ENCODE assay signal across 8 cellular contexts in genomic region chr15:28123408-28124023, GRCh38. TPM values are rescaled to one million over a fixed set of nuclear protein-coding genes. Genes with fewer than 3 reads are reported as not detected.
DNase-seq lines count a peak whose midpoint lies in the region; ATAC-seq, FAIRE-seq and TF ChIP-seq lines count a peak whose summit lies in the region.

No MANE protein-coding gene starts in this region.

- no peak overlapping the region for H3K27ac Mint-ChIP-seq in activated CD4-positive, alpha-beta T cell treated with anti-CD3 and anti-CD28 coated beads, Interleukin-2, amount 10 ng/mL, durations not matched to agents 24 days and 14 days
- H3K27ac Mint-ChIP-seq in stimulated activated naive CD8-positive, alpha-beta T cell treated with anti-CD3 and anti-CD28 coated beads, Interleukin-15, amount 100 ng/mL, for 72 hours, result no peak overlapping the region

- WGBS in H1 (ENCODE audit: extremely low coverage in 1 of 2, insufficient coverage in 1 of 2, insufficient read length in 1 of 2, insufficient replicate concordance in 2 of 2, low coverage in 1 of 2, low lambda C conversion rate in 2 of 2, missing lambda C conversion rate in 1 of 2), 2 experiments, result 61% methylated on average over 6 of the region's 6 CpGs; no CpG with 5 or more reads in 1 of the 2 experiments

- H2BK12ac ChIP-seq in H1 (ENCODE audit: low read depth, low read length), result no peak overlapping the region

- peaks cover 8% of the 10 kb centered on the region for H3K36me3 Mint-ChIP-seq in activated CD4-positive, alpha-beta T cell treated with anti-CD3 and anti-CD28 coated beads, Interleukin-2, amount 10 ng/mL, durations not matched to agents 24 days and 14 days (ENCODE audit: low read depth)

- TF ChIP-seq CTCF in DND-41 (IDR thresholded peaks at IDR 0.05; ENCODE audit: borderline replicate concordance, extremely low read depth, low read length, poor library complexity, severe bottlenecking) (peak; percentile 57), H1 (IDR thresholded peaks at IDR 0.05; ENCODE audit: control extremely low read depth in 1 of 3, insufficient read depth in 1 of 3, low read depth in 1 of 3, low read length in 3 of 3) (peak; percentile 71 to 81 (median 76)), lower lobe of right lung (IDR thresholded peaks at IDR 0.05) (peak; percentile 62)

- H4K91ac ChIP-seq in H1 (replicated peaks; ENCODE audit: insufficient read length, low read length), result no peak overlapping the region

- H3K9me3 Mint-ChIP-seq in activated CD4-positive, alpha-beta T cell treated with anti-CD3 and anti-CD28 coated beads, Interleukin-2, amount 10 ng/mL, durations not matched to agents 24 days and 14 days, result no peaks in the 10 kb centered on the region
- H3K9me3 Mint-ChIP-seq in stimulated activated naive CD8-positive, alpha-beta T cell treated with anti-CD3 and anti-CD28 coated beads, Interleukin-15, amount 100 ng/mL, for 72 hours, result no peaks in the 10 kb centered on the region

- no peak overlapping the region for H2BK120ac ChIP-seq in H1 (replicated peaks; ENCODE audit: low read depth, low read length)

- ATAC-seq in DND-41 (ENCODE audit: insufficient read depth, low read depth), result peak; percentile 64; the same call in 2 of the 3 replicates
- ATAC-seq in HG02759 (IDR thresholded peaks at IDR 0.05; ENCODE audit: unreplicated experiment), result peak; percentile 70
- peak; percentile 74 to 78 for ATAC-seq in lower lobe of right lung
- peak; percentile 66 for ATAC-seq in stimulated activated naive CD8-positive, alpha-beta T cell treated with anti-CD3 and anti-CD28 coated beads, Interleukin-15, amount 100 ng/mL, for 72 hours
- ATAC-seq in GM18498 (IDR thresholded peaks at IDR 0.05; ENCODE audit: unreplicated experiment), result no peak

- TF ChIP-seq EP300 in H1 (IDR thresholded peaks at IDR 0.05; ENCODE audit: borderline replicate concordance in 1 of 2, low read depth in 2 of 2, low read length in 2 of 2), result no peak

- TF ChIP-seq POLR2A in H1 (IDR thresholded peaks at IDR 0.05; ENCODE audit: control extremely low read depth in 1 of 2, low read depth in 2 of 2, low read length in 2 of 2), result no peak

- no peak overlapping the region for H4K8ac ChIP-seq in H1 (ENCODE audit: extremely low read depth, insufficient read depth, low read length)

- POLR2A ChIA-PET in H1 (lab: Charles Lee; ENCODE audit: partially characterized antibody), result no interaction called here

- DNase-seq in DND-41, result peak; percentile 45
- DNase-seq in NCI-H345 (lab: John Stamatoyannopoulos, UW), result peak; percentile 38
- peak; percentile 81 for DNase-seq in activated CD4-positive, alpha-beta T cell treated with anti-CD3 and anti-CD28 coated beads, Interleukin-2, amount 10 ng/mL, durations not matched to agents 24 days and 14 days
- peak; percentile 29 to 85 for DNase-seq in H1 (ENCODE audit: low read depth in 1 of 2, low spot score in 2 of 2)
- peak; percentile 68 for DNase-seq in lower lobe of right lung
- DNase-seq in stimulated activated naive CD8-positive, alpha-beta T cell treated with anti-CD3 and anti-CD28 coated beads, Interleukin-15, amount 100 ng/mL, for 72 hours, result peak; percentile 31 to 46

- H3K9ac ChIP-seq in DND-41 (ENCODE audit: low read depth, low read length) (no peak overlapping the region), H1 (replicated peaks in 1 of 4; ENCODE audit: extremely low read depth in 1 of 4, low read depth in 3 of 4, low read length in 3 of 4) (no peak overlapping the region)

- H3K4me1 ChIP-seq in DND-41 (ENCODE audit: insufficient read depth, low read length) (no peaks in the 10 kb centered on the region), H1 (replicated peaks in 1 of 4; ENCODE audit: control insufficient read depth in 3 of 4, insufficient read depth in 4 of 4, low read length in 3 of 4) (no peaks in the 10 kb centered on the region), lower lobe of right lung (no peaks in the 10 kb centered on the region)

- H4K5ac ChIP-seq in H1 (ENCODE audit: insufficient read length, low read depth, low read length), result no peak overlapping the region

- H3K27ac ChIP-seq in DND-41 (ENCODE audit: low read length), result no peak overlapping the region
- no peak overlapping the region for H3K27ac ChIP-seq in H1 (ENCODE audit: low read depth, low read length)
- H3K27ac ChIP-seq in lower lobe of right lung, result no peak overlapping the region

- no peak overlapping the region for H3K4me3 Mint-ChIP-seq in activated CD4-positive, alpha-beta T cell treated with anti-CD3 and anti-CD28 coated beads, Interleukin-2, amount 10 ng/mL, durations not matched to agents 24 days and 14 days
- H3K4me3 Mint-ChIP-seq in stimulated activated naive CD8-positive, alpha-beta T cell treated with anti-CD3 and anti-CD28 coated beads, Interleukin-15, amount 100 ng/mL, for 72 hours, result no peak overlapping the region

- H3K27me3 Mint-ChIP-seq in activated CD4-positive, alpha-beta T cell treated with anti-CD3 and anti-CD28 coated beads, Interleukin-2, amount 10 ng/mL, durations not matched to agents 24 days and 14 days, result no peaks in the 10 kb centered on the region
- no peaks in the 10 kb centered on the region for H3K27me3 Mint-ChIP-seq in stimulated activated naive CD8-positive, alpha-beta T cell treated with anti-CD3 and anti-CD28 coated beads, Interleukin-15, amount 100 ng/mL, for 72 hours

- H3K56ac ChIP-seq in H1 (replicated peaks; ENCODE audit: insufficient read length, low read depth, low read length), result no peak overlapping the region

- no peak overlapping the region for H3K4ac ChIP-seq in H1 (replicated peaks; ENCODE audit: insufficient read length, low read depth, low read length)

- H3K4me1 Mint-ChIP-seq in activated CD4-positive, alpha-beta T cell treated with anti-CD3 and anti-CD28 coated beads, Interleukin-2, amount 10 ng/mL, durations not matched to agents 24 days and 14 days, result no peaks in the 10 kb centered on the region
- no peaks in the 10 kb centered on the region for H3K4me1 Mint-ChIP-seq in stimulated activated naive CD8-positive, alpha-beta T cell treated with anti-CD3 and anti-CD28 coated beads, Interleukin-15, amount 100 ng/mL, for 72 hours

- H2AK5ac ChIP-seq in H1 (ENCODE audit: low read depth, low read length), result no peak overlapping the region

- H3K36me3 ChIP-seq in DND-41 (ENCODE audit: insufficient read depth, low read length) (peaks cover 76% of the 10 kb centered on the region), H1 (ENCODE audit: control insufficient read depth in 2 of 4, insufficient read depth in 4 of 4, low read length in 3 of 4) (peaks cover 10 to 31% (median 23%) of the 10 kb centered on the region in 4 experiments; a peak in 7 of 8 replicates), lower lobe of right lung (peaks cover 75% of the 10 kb centered on the region)

- no peak overlapping the region for H2BK15ac ChIP-seq in H1 (ENCODE audit: low read length)

- H2BK5ac ChIP-seq in H1 (ENCODE audit: low read depth, low read length), result no peak overlapping the region

- H3K18ac ChIP-seq in H1 (ENCODE audit: extremely low read depth, low read length), result no peak overlapping the region

- no peak overlapping the region for H3K4me2 ChIP-seq in DND-41 (ENCODE audit: insufficient read depth, low read length)
- no peak overlapping the region for H3K4me2 ChIP-seq in H1 (ENCODE audit: insufficient read depth in 1 of 2, low read depth in 2 of 2, low read length in 2 of 2)

- no peaks in the 10 kb centered on the region for H3K27me3 ChIP-seq in DND-41 (ENCODE audit: insufficient read depth, low read length, poor library complexity)
- no peaks in the 10 kb centered on the region for H3K27me3 ChIP-seq in H1 (replicated peaks in 1 of 4; ENCODE audit: control insufficient read depth in 3 of 4, extremely low read depth in 1 of 4, insufficient read depth in 3 of 4, low read length in 3 of 4)
- no peaks in the 10 kb centered on the region for H3K27me3 ChIP-seq in lower lobe of right lung (ENCODE audit: low read depth)

- H3K14ac ChIP-seq in H1 (ENCODE audit: insufficient read length), result no peak overlapping the region

- H2AFZ ChIP-seq in DND-41 (ENCODE audit: low read depth, low read length) (no peak overlapping the region), H1 (ENCODE audit: low read length) (no peak overlapping the region)

- 0 out of 2 replicates have a peak, but pooled peaks cover 1% of the 10 kb centered on the region for H3K23me2 ChIP-seq in H1 (ENCODE audit: low read depth, low read length)

- peak; percentile 64 to 75 for TF ChIP-seq RAD21 in H1 (IDR thresholded peaks at IDR 0.05 in 1 of 2, conservative IDR thresholded peaks at IDR 0.05 in 1 of 2; ENCODE audit: low read depth in 2 of 2, low read length in 2 of 2)

- H3K79me1 ChIP-seq in H1 (ENCODE audit: low read depth, low read length), result peaks cover 2% of the 10 kb centered on the region; the same call in 1 of the 2 replicates

- H3K4me3 ChIP-seq in DND-41 (ENCODE audit: low read depth in 1 of 2, low read length in 2 of 2) (no peak overlapping the region), H1 (ENCODE audit: extremely low read depth in 1 of 4, insufficient read depth in 2 of 4, low read depth in 3 of 4, low read length in 4 of 4) (no peak overlapping the region), lower lobe of right lung (no peak overlapping the region)

- H3K79me2 ChIP-seq in DND-41 (ENCODE audit: insufficient read depth, low read length), result no peaks in the 10 kb centered on the region
- H3K79me2 ChIP-seq in H1 (ENCODE audit: control insufficient read depth in 1 of 2, insufficient read depth in 2 of 2, low read length in 2 of 2), result no peaks in the 10 kb centered on the region

- H3K23ac ChIP-seq in H1 (ENCODE audit: insufficient read length), result no peak overlapping the region

- CTCF ChIA-PET in H1 (lab: Charles Lee; ENCODE audit: partially characterized antibody), result interaction anchor here (0.7 to 4.8 kb wide), 7 partner anchors 8 to 93 kb away, joined by 3 to 52 read pairs (median 3); partner anchors contain the start of gene OCA2

- H4K20me1 ChIP-seq in DND-41 (ENCODE audit: insufficient read depth, low read length), result 0 out of 2 replicates have a peak, but pooled peaks cover 6% of the 10 kb centered on the region
- peaks cover 6 to 7% of the 10 kb centered on the region in 2 experiments for H4K20me1 ChIP-seq in H1 (replicated peaks in 1 of 2; ENCODE audit: control insufficient read depth in 1 of 2, insufficient read depth in 2 of 2, low read length in 2 of 2)

- peak; percentile 63 for FAIRE-seq in H1 (lab: Jason Lieb, UNC)

- no peaks in the 10 kb centered on the region for H3K9me3 ChIP-seq in DND-41 (ENCODE audit: insufficient read depth, low read length, severe bottlenecking)
- H3K9me3 ChIP-seq in H1 (ENCODE audit: insufficient read depth in 2 of 2, low read depth in 1 of 2, low read length in 1 of 2), result no peaks in the 10 kb centered on the region
- H3K9me3 ChIP-seq in lower lobe of right lung, result no peaks in the 10 kb centered on the region

- intact Hi-C loops in activated CD4-positive, alpha-beta T cell treated with anti-CD3 and anti-CD28 coated beads, Interleukin-2, amount 10 ng/mL, durations not matched to agents 24 days and 14 days (cut with micrococcal nuclease), result no loop called here
- intact Hi-C loops in lower lobe of right lung (cut with DNase I), result no loop called here

- no peak overlapping the region for H2BK20ac ChIP-seq in H1 (ENCODE audit: low read length)

RNA-seq across cellular contexts. Expression of gene OCA2, which starts 24.4 kb away (rescaled TPM):
- total RNA-seq in activated CD4-positive, alpha-beta T cell treated with anti-CD3 and anti-CD28 coated beads, Interleukin-2, amount 10 ng/mL, durations not matched to agents 24 days and 14 days, result not detected in 2 replicates
- 0.20 and 0.57 TPM in 2 replicates for total RNA-seq in H1 (2021; fragmentation: NEBNext Ultra II Directional; extraction: Animal tissue kit (Norgen Biotek cat#: 25700))
- 0.20 and 0.36 TPM in 2 replicates for polyA plus RNA-seq in H1 (2011; rRNA removed)
- 0.26 TPM for polyA plus RNA-seq in H1 (2011; cell fraction: cytosol; rRNA removed)
- 0.40 TPM for polyA plus RNA-seq in H1 (2011; cell fraction: nucleus; rRNA removed)
- polyA plus RNA-seq in H1 (2012, experiment 1 of 2), result 0.12 to 0.29 TPM (median 0.23 TPM) in 4 replicates
- 0.09 TPM for polyA plus RNA-seq in H1 (2012, experiment 2 of 2)
- polyA plus RNA-seq in H1 (2013, experiment 1 of 2), result 0.30 TPM
- polyA plus RNA-seq in H1 (2013, experiment 2 of 2), result 0.33 TPM
- polyA minus RNA-seq in H1 (2011; rRNA and poly(A)+ RNA removed), result 0.17 and 0.28 TPM in 2 replicates
- polyA minus RNA-seq in H1 (2011; cell fraction: cytosol; rRNA and poly(A)+ RNA removed), result not detected
- polyA minus RNA-seq in H1 (2011; cell fraction: nucleus; rRNA and poly(A)+ RNA removed), result 1.00 TPM
- 1.2 TPM for total RNA-seq in lower lobe of right lung
